ENCODE assay signal across 8 cellular contexts in genomic region chr16:85296859-85297698, GRCh38.
DNase-seq lines count a peak whose midpoint lies in the region; ATAC-seq, FAIRE-seq and TF ChIP-seq lines count a peak whose summit lies in the region.

No MANE protein-coding gene starts in this region.

- DNase-seq in GM12865 (ENCODE audit: low read depth): peak; percentile 45
- peak; percentile 82 for DNase-seq in NAMALWA (ENCODE audit: low spot score)
- DNase-seq in activated CD4-positive, alpha-beta T cell treated with anti-CD3 and anti-CD28 coated beads, Interleukin-2, amount 50 U/mL, for 48 hours: peak; percentile 57 to 65
- DNase-seq in epithelial cell of proximal tubule (ENCODE audit: low read depth): no peak
- DNase-seq in urothelium cell line (ENCODE audit: low spot score): peak; percentile 66

- H3K4me1 Mint-ChIP-seq in nephron: peaks cover 57% of the 10 kb centered on the region

- H3K4me3 ChIP-seq in GM12865 (ENCODE audit: low read depth, low read length): no peak overlapping the region
- no peak overlapping the region for H3K4me3 ChIP-seq in epithelial cell of proximal tubule (ENCODE audit: low read depth, low read length)

- H3K9me3 Mint-ChIP-seq in nephron: no peaks in the 10 kb centered on the region

- FAIRE-seq in urothelium cell line (lab: Jason Lieb, UNC): no peak

- peaks cover 6% of the 10 kb centered on the region for H3K36me3 Mint-ChIP-seq in nephron (ENCODE audit: low read depth)

- H3K27ac Mint-ChIP-seq in nephron: peak overlapping the region in 2 of 3 experiments; percentile 83 to 87

- ATAC-seq in HG02623 (IDR thresholded peaks at IDR 0.05; ENCODE audit: unreplicated experiment): no peak
- no peak for ATAC-seq in GM18873 (IDR thresholded peaks at IDR 0.05; ENCODE audit: low FRiP score, unreplicated experiment)

- no peak overlapping the region for H3K4me3 Mint-ChIP-seq in nephron

- peaks cover 8% of the 10 kb centered on the region for H3K27me3 Mint-ChIP-seq in nephron (ENCODE audit: low read depth)

- peak; percentile 72 for TF ChIP-seq CTCF in GM12865 (IDR thresholded peaks at IDR 0.05; ENCODE audit: insufficient read depth, low read depth, low read length, missing control alignments)
- peak; percentile 81 for TF ChIP-seq CTCF in epithelial cell of proximal tubule (conservative IDR thresholded peaks at IDR 0.05; ENCODE audit: low read depth, low read length)
- TF ChIP-seq CTCF in nephron (IDR thresholded peaks at IDR 0.05; ENCODE audit: unreplicated experiment in 3 of 3): peak; percentile 49 to 58 (median 51)
